ENCODE assay signal across 13 cellular contexts in the genomic region with DNA sequence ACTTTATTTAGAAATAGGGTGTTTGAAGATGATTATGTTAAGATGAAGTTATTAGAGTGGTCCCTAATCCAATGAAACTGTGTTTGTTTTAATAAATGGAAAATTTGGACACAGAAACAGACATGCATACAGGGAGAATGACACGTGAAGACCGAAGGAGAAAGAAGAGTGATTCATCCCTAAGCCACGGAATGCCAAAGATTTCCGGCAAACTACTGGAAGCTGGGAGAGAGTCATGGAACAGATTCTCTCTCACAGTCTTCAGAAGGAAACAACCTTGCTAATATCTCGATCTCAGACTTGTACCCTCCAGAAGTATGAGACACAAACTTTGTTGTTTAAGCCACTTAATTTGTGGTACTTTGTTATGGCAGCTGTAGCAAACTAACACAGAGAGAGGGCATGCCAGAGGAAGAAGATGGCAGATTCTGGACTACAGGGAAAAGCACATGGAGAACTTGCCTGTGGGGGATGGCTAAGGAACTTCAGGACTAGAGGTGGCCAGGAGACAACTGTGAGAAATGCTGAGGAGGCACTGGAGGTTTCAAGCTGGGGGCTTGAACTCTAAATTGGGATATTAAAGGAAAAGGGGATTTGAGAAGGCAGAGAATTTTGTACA.
DNase-seq lines count a peak whose midpoint lies in the region; ATAC-seq and TF ChIP-seq lines count a peak whose summit lies in the region.
"Had no signal": no experiment of that assay in that cellular context is flagged by ENCODE, and none has a peak within 500 bp of the region (broad histone marks: within the 10 kb centered on the region; RNA-seq: fewer than 3 reads in every experiment).

No MANE protein-coding gene starts in this region.

- no peak for TF ChIP-seq CTCF in SK-N-SH (IDR thresholded peaks at IDR 0.05)

- no peak for ATAC-seq in HG03045 (IDR thresholded peaks at IDR 0.05; ENCODE audit: unreplicated experiment)
- no peak for ATAC-seq in GM19395 (IDR thresholded peaks at IDR 0.05; ENCODE audit: unreplicated experiment)
- ATAC-seq in GM21786 (IDR thresholded peaks at IDR 0.05; ENCODE audit: unreplicated experiment): no peak
- ATAC-seq: left ventricle myocardium superior had no signal

- TF ChIP-seq EP300 in SK-N-SH (IDR thresholded peaks at IDR 0.05; ENCODE audit: borderline replicate concordance in 1 of 2, low read depth in 1 of 2, low read length in 1 of 2): no peak

- no peaks in the 10 kb centered on the region for H3K9me3 ChIP-seq in SK-N-SH

- H3K4me1 ChIP-seq in SK-N-SH (ENCODE audit: control insufficient read depth in 1 of 2, insufficient read depth in 2 of 2, low read depth in 1 of 2, low read length in 1 of 2): peaks cover 0 to 4% of the 10 kb centered on the region in 2 experiments; a peak in 2 of 4 replicates

- peak overlapping the region; percentile 73 for H2AFZ ChIP-seq in SK-N-SH (ENCODE audit: low read depth)

- no peaks in the 10 kb centered on the region for H3F3A ChIP-seq in SK-N-SH (replicated peaks; ENCODE audit: insufficient read depth)

- 19% methylated on average over 5 of the region's 5 CpGs for WGBS in SK-N-SH (ENCODE audit: low lambda C conversion rate)

- no peaks in the 10 kb centered on the region for H3K79me2 ChIP-seq in SK-N-SH (ENCODE audit: insufficient read depth)

- H3K4me2 ChIP-seq in SK-N-SH: peak overlapping the region; percentile 59

- CTCF ChIA-PET in SK-N-SH (lab: Yijun Ruan, JAX): no interaction called here

- peak overlapping the region; percentile 23; the same call in 1 of the 2 replicates for H3K9ac ChIP-seq in SK-N-SH

- no peaks in the 10 kb centered on the region; the same call in 1 of the 2 replicates for H3K9me2 ChIP-seq in SK-N-SH

- no peaks in the 10 kb centered on the region for H3K27me3 ChIP-seq in SK-N-SH (ENCODE audit: insufficient read depth)

- H3K36me3 ChIP-seq in SK-N-SH (replicated peaks in 1 of 2; ENCODE audit: control insufficient read depth in 1 of 2, insufficient read depth in 2 of 2, low read length in 1 of 2): no peaks in the 10 kb centered on the region

- POLR2A ChIA-PET in SK-N-SH (lab: Yijun Ruan, JAX): no interaction called here

- peak overlapping the region; percentile 76; a peak in 3 of 4 replicates for H3K27ac ChIP-seq in SK-N-SH (ENCODE audit: low read depth in 2 of 2, low read length in 1 of 2)

- H3K4me3 ChIP-seq in SK-N-SH (ENCODE audit: low read depth in 2 of 2, low read length in 1 of 2): no peak overlapping the region; a peak in 1 of 4 replicates

- TF ChIP-seq RAD21 in SK-N-SH (IDR thresholded peaks at IDR 0.05; ENCODE audit: low read length): no peak

- DNase-seq in EL: peak; percentile 49
- DNase-seq in SK-N-SH: no peak
- peak; percentile 56 for DNase-seq in fibroblast of peridontal ligament (ENCODE audit: extremely low read depth)
- DNase-seq in pons (ENCODE audit: low spot score): peak; percentile 38
- no peak for DNase-seq in T-helper 1 cell
- DNase-seq: activated naive CD4-positive, alpha-beta T cell treated with Interleukin-2 at 50 U/mL for 16 hours; dermis blood vessel endothelial cell; head of caudate nucleus; left ventricle myocardium superior; occipital lobe had no signal

- no peaks in the 10 kb centered on the region for H4K20me1 ChIP-seq in SK-N-SH (ENCODE audit: insufficient read depth)

TF ChIP-seq in SK-N-SH, 30 proteins besides CTCF, POLR2A, EP300 and RAD21:
- TF ChIP-seq TAF1 (IDR thresholded peaks at IDR 0.05; ENCODE audit: borderline replicate concordance, low read depth, low read length): peak; percentile 43; the same call in 1 of the 2 replicates
- 0 out of 2 replicates have a peak, but pooled peaks have one; percentile 28 for TF ChIP-seq YY1 (IDR thresholded peaks at IDR 0.05; ENCODE audit: low read depth)
- peak; percentile 28; the same call in 1 of the 2 replicates for TF ChIP-seq POLR2AphosphoS5 (IDR thresholded peaks at IDR 0.05; ENCODE audit: low read depth, low read length)
- peak; percentile 46; the same call in 1 of the 2 replicates for TF ChIP-seq TCF12 (IDR thresholded peaks at IDR 0.05)
- no peak for TF ChIP-seq GATA2 (CRISPR knock-in tag; IDR thresholded peaks at IDR 0.05)
- peak; percentile 75 for TF ChIP-seq JUND (IDR thresholded peaks at IDR 0.05)
- TF ChIP-seq, protein P1, sequence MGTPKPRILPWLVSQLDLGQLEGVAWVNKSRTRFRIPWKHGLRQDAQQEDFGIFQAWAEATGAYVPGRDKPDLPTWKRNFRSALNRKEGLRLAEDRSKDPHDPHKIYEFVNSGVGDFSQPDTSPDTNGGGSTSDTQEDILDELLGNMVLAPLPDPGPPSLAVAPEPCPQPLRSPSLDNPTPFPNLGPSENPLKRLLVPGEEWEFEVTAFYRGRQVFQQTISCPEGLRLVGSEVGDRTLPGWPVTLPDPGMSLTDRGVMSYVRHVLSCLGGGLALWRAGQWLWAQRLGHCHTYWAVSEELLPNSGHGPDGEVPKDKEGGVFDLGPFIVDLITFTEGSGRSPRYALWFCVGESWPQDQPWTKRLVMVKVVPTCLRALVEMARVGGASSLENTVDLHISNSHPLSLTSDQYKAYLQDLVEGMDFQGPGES (IDR thresholded peaks at IDR 0.05; ENCODE audit: low read depth, low read length): no peak
- TF ChIP-seq FOSL2 (IDR thresholded peaks at IDR 0.05; ENCODE audit: borderline replicate concordance, low read depth): peak; percentile 83; the same call in 1 of the 2 replicates
- TF ChIP-seq TEAD4 (IDR thresholded peaks at IDR 0.05; ENCODE audit: borderline replicate concordance, insufficient read depth): 0 out of 2 replicates have a peak, but pooled peaks have one; percentile 28
- no peak for TF ChIP-seq SIN3A (IDR thresholded peaks at IDR 0.05; ENCODE audit: borderline replicate concordance, low read depth, low read length)
- TF ChIP-seq, protein P2, sequence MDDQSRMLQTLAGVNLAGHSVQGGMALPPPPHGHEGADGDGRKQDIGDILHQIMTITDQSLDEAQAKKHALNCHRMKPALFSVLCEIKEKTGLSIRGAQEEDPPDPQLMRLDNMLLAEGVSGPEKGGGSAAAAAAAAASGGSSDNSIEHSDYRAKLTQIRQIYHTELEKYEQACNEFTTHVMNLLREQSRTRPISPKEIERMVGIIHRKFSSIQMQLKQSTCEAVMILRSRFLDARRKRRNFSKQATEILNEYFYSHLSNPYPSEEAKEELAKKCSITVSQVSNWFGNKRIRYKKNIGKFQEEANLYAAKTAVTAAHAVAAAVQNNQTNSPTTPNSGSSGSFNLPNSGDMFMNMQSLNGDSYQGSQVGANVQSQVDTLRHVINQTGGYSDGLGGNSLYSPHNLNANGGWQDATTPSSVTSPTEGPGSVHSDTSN (IDR thresholded peaks at IDR 0.05): peak; percentile 27; the same call in 1 of the 2 replicates
- TF ChIP-seq, protein P3, sequence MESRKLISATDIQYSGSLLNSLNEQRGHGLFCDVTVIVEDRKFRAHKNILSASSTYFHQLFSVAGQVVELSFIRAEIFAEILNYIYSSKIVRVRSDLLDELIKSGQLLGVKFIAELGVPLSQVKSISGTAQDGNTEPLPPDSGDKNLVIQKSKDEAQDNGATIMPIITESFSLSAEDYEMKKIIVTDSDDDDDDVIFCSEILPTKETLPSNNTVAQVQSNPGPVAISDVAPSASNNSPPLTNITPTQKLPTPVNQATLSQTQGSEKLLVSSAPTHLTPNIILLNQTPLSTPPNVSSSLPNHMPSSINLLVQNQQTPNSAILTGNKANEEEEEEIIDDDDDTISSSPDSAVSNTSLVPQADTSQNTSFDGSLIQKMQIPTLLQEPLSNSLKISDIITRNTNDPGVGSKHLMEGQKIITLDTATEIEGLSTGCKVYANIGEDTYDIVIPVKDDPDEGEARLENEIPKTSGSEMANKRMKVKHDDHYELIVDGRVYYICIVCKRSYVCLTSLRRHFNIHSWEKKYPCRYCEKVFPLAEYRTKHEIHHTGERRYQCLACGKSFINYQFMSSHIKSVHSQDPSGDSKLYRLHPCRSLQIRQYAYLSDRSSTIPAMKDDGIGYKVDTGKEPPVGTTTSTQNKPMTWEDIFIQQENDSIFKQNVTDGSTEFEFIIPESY (IDR thresholded peaks at IDR 0.05; ENCODE audit: borderline replicate concordance, low read depth): no peak
- TF ChIP-seq NFIC (IDR thresholded peaks at IDR 0.05; ENCODE audit: borderline replicate concordance): no peak

Comparison
In these comparisons a context has a peak if more than half of its experiments do, and no peak if none do; other contexts are left out.
1. DNase-seq: peak in EL (single experiment), fibroblast of peridontal ligament (single experiment) and pons (single experiment); none in SK-N-SH (single experiment) and T-helper 1 cell (0 of 5).